In the genomic region with DNA sequence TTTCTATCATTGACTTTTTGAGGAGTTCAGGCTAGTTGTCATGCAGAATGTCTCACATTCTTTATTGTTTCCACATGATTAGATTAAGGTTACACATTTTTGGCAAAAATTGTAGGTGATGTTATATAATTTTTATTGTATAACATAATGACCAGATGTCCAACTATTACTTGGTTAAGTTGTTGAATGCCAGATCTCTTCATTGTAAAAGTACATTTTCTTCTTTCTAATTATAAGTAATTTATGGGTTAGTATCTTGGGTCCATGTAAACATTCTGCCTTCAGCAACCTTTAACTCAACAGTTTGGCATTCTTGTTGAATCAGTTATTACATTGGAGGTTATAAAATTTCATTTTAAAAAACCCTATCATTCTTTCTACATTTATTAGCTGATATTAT, we compare ENCODE assay signal across 18 cellular contexts.
DNase-seq lines count a peak whose midpoint lies in the region; ATAC-seq and TF ChIP-seq lines count a peak whose summit lies in the region.
"Had no signal": no experiment of that assay in that cellular context is flagged by ENCODE, and none has a peak within 500 bp of the region (broad histone marks: within the 10 kb centered on the region; RNA-seq: fewer than 3 reads in every experiment).

No MANE protein-coding gene starts in this region.

- TF ChIP-seq EP300 in SK-N-SH (IDR thresholded peaks at IDR 0.05; ENCODE audit: borderline replicate concordance in 1 of 2, low read depth in 1 of 2, low read length in 1 of 2): no peak

- peaks cover 0 to 3% of the 10 kb centered on the region in 2 experiments for H3K36me3 ChIP-seq in SK-N-SH (replicated peaks in 1 of 2; ENCODE audit: control insufficient read depth in 1 of 2, insufficient read depth in 2 of 2, low read length in 1 of 2)
- no peaks in the 10 kb centered on the region for H3K36me3 ChIP-seq in left ventricle myocardium inferior
- H3K36me3 ChIP-seq in PC-3 (ENCODE audit: low read depth, low read length): no peaks in the 10 kb centered on the region
- H3K36me3 ChIP-seq: SJCRH30 had no signal

- no peak for TF ChIP-seq RAD21 in SK-N-SH (IDR thresholded peaks at IDR 0.05; ENCODE audit: low read length)

- H3K4me1 ChIP-seq in SK-N-SH (ENCODE audit: control insufficient read depth in 1 of 2, insufficient read depth in 2 of 2, low read depth in 1 of 2, low read length in 1 of 2) (no peaks in the 10 kb centered on the region; a peak in 1 of 4 replicates), left ventricle myocardium inferior (no peaks in the 10 kb centered on the region), PC-3 (ENCODE audit: insufficient read depth, low read length) (no peaks in the 10 kb centered on the region)
- H3K4me1 ChIP-seq: SJCRH30 had no signal

- H3K79me2 ChIP-seq in SK-N-SH (ENCODE audit: insufficient read depth) (no peaks in the 10 kb centered on the region), PC-3 (ENCODE audit: low read length) (no peaks in the 10 kb centered on the region)

- TF ChIP-seq CTCF in SK-N-SH (IDR thresholded peaks at IDR 0.05) (no peak), fibroblast of mammary gland (conservative IDR thresholded peaks at IDR 0.05; ENCODE audit: control insufficient read depth, insufficient read depth, low read depth, low read length) (no peak), GM13977 (IDR thresholded peaks at IDR 0.05; ENCODE audit: extremely low read depth, insufficient read depth, missing control alignments) (no peak), left ventricle myocardium inferior (IDR thresholded peaks at IDR 0.05; ENCODE audit: borderline replicate concordance) (no peak), PC-3 (conservative IDR thresholded peaks at IDR 0.05; ENCODE audit: low read depth, low read length) (no peak)

- ATAC-seq in PC-3: no peak
- no peak for ATAC-seq in Right ventricle myocardium inferior
- ATAC-seq: Panc1 had no signal

- CTCF ChIA-PET in SK-N-SH (lab: Yijun Ruan, JAX): no interaction called here
- CTCF ChIA-PET in PC-3 (lab: Charles Lee): no interaction called here

- BruUV-seq in PC-3 (replicated peaks; lab: Mats Ljungman, UMichigan): no TSS peak

- H3K9me2 ChIP-seq in SK-N-SH (no peaks in the 10 kb centered on the region), PC-3 (replicated peaks; ENCODE audit: low read length) (no peaks in the 10 kb centered on the region)

- intact Hi-C loops in left ventricle myocardium inferior (cut with micrococcal nuclease): no loop called here
- intact Hi-C loops in PC-3 (cut with micrococcal nuclease): no loop called here
- intact Hi-C loops in Right ventricle myocardium inferior (cut with DNase I): no loop called here

- no peak overlapping the region; a peak in 1 of 4 replicates for H3K27ac ChIP-seq in SK-N-SH (ENCODE audit: low read depth in 2 of 2, low read length in 1 of 2)
- no peak overlapping the region for H3K27ac ChIP-seq in left ventricle myocardium inferior (replicated peaks)
- H3K27ac ChIP-seq in PC-3 (ENCODE audit: low read length): no peak overlapping the region
- H3K27ac ChIP-seq: 22Rv1, SJCRH30 had no signal

- H3K9me3 ChIP-seq in SK-N-SH (no peaks in the 10 kb centered on the region), left ventricle myocardium inferior (replicated peaks) (peaks cover 4% of the 10 kb centered on the region), PC-3 (ENCODE audit: low read length) (no peaks in the 10 kb centered on the region)
- H3K9me3 ChIP-seq: SJCRH30 had no signal

- in situ Hi-C loops in GM13977 (cut with MboI; ENCODE audit: low pct_unique_long_range_greater_than_20kb, low sequenced_read_pairs, unreplicated experiment): no loop called here

- H3K27me3 ChIP-seq in SK-N-SH (ENCODE audit: insufficient read depth): no peaks in the 10 kb centered on the region
- no peaks in the 10 kb centered on the region for H3K27me3 ChIP-seq in left ventricle myocardium inferior (ENCODE audit: low read depth)
- H3K27me3 ChIP-seq in PC-3 (ENCODE audit: low read length): no peaks in the 10 kb centered on the region
- H3K27me3 ChIP-seq: SJCRH30 had no signal

- H2AFZ ChIP-seq in SK-N-SH (ENCODE audit: low read depth) (no peak overlapping the region), PC-3 (ENCODE audit: low read length) (no peak overlapping the region)

- H3K4me3 ChIP-seq in SK-N-SH (ENCODE audit: low read depth in 2 of 2, low read length in 1 of 2) (no peak overlapping the region), fibroblast of mammary gland (ENCODE audit: control insufficient read depth, low read depth, low read length) (no peak overlapping the region), left ventricle myocardium inferior (no peak overlapping the region), PC-3 (ENCODE audit: low read length) (no peak overlapping the region)
- H3K4me3 ChIP-seq: SJCRH30 had no signal

- POLR2A ChIA-PET in SK-N-SH (lab: Yijun Ruan, JAX): no interaction called here
- POLR2A ChIA-PET in PC-3 (lab: Charles Lee; ENCODE audit: unreplicated experiment): interaction anchor here (0.7 kb wide), 1 partner anchor 17 kb away, joined by 3 read pairs; no protein-coding TSS in a partner anchor

- DNase-seq in AG08395 (ENCODE audit: low spot score) (peak; percentile 12), GM04503 (ENCODE audit: low read depth) (peak; percentile 58), SK-N-SH (no peak), fibroblast of mammary gland (ENCODE audit: low read depth) (peak; percentile 47), GM13977 (ENCODE audit: low spot score) (no peak), left ventricle myocardium inferior (no peak), PC-3 (no peak), Right ventricle myocardium inferior (ENCODE audit: missing footprints) (no peak)
- DNase-seq: ACHN, NCI-H1092 treated with DMSO at 0.1 percent for 48 hours, NCI-H1436 treated with DMSO at 0.1 percent for 48 hours, NCI-H1930, NCI-H2227 treated with DMSO at 0.1 percent for 48 hours, NCI-H510A, NCI-H748 treated with DMSO at 0.1 percent for 48 hours, SJCRH30 had no signal

- H3K4me2 ChIP-seq in SK-N-SH (no peak overlapping the region), PC-3 (ENCODE audit: low read length) (no peak overlapping the region)

- H3F3A ChIP-seq in SK-N-SH (replicated peaks; ENCODE audit: insufficient read depth) (peaks cover 9% of the 10 kb centered on the region), PC-3 (ENCODE audit: low read length, unreplicated experiment) (no peaks in the 10 kb centered on the region)

- no peak overlapping the region for H3K9ac ChIP-seq in SK-N-SH
- H3K9ac ChIP-seq in PC-3 (ENCODE audit: low read length): no peak overlapping the region

- H4K20me1 ChIP-seq in SK-N-SH (ENCODE audit: insufficient read depth) (no peaks in the 10 kb centered on the region), PC-3 (ENCODE audit: low read length) (no peaks in the 10 kb centered on the region)

TF ChIP-seq in SK-N-SH, 30 proteins besides CTCF, POLR2A, EP300 and RAD21:
- TF ChIP-seq TCF12 (IDR thresholded peaks at IDR 0.05) (peak; percentile 29), FOSL2 (IDR thresholded peaks at IDR 0.05; ENCODE audit: borderline replicate concordance, low read depth) (no peak)
- TF ChIP-seq, protein P1, sequence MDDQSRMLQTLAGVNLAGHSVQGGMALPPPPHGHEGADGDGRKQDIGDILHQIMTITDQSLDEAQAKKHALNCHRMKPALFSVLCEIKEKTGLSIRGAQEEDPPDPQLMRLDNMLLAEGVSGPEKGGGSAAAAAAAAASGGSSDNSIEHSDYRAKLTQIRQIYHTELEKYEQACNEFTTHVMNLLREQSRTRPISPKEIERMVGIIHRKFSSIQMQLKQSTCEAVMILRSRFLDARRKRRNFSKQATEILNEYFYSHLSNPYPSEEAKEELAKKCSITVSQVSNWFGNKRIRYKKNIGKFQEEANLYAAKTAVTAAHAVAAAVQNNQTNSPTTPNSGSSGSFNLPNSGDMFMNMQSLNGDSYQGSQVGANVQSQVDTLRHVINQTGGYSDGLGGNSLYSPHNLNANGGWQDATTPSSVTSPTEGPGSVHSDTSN (IDR thresholded peaks at IDR 0.05): peak; percentile 3; the same call in 1 of the 2 replicates

Comparison
In these comparisons a context has a peak if more than half of its experiments do, and no peak if none do; other contexts are left out.
1. DNase-seq: peak in AG08395 (single experiment), GM04503 (single experiment) and fibroblast of mammary gland (single experiment); none in SK-N-SH (single experiment), GM13977 (single experiment), left ventricle myocardium inferior (single experiment), PC-3 (single experiment) and Right ventricle myocardium inferior (single experiment).